26 cellular contexts compared by ENCODE assay signal in the genomic region with DNA sequence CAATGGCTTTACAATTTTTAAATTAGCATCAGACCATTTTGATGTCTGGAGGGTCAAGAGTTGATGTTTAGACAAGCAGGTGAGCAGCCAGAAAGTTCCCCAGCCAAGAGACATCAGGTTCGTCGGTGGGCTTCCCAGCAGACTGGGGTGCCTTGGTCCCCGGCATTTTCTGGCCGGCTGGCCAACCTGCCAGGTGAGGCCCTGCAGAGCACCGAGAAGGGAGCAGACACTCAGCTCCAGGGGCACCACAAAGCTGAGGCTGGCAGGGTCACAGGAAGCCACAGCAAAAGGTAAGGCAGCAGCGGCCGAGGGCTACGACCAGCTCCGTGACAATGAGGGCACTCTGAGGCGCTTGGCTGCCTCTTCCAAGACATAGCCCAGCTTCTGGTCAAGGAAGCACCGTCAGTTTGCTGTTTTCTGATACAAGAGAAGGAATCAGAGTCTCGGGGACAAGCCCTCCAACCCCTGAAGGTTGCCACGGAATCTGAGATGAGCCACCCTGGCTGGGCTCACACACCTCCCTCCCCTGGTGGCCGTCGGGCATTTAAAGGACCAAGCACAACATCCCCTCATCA.
"Had no signal": no experiment of that assay in that cellular context is flagged by ENCODE, and none has a peak within 500 bp of the region (broad histone marks: within the 10 kb centered on the region; RNA-seq: fewer than 3 reads in every experiment).

No MANE protein-coding gene starts in this region.

- H3K4me3 ChIP-seq: left lung, lower lobe of right lung, ovary, sigmoid colon, spleen, transverse colon, upper lobe of right lung had no signal

- H3K36me3 ChIP-seq: left lung, lower lobe of right lung, neutrophil, ovary, sigmoid colon, spleen, transverse colon, upper lobe of right lung had no signal

- H3K4me1 ChIP-seq: left lung, lower lobe of right lung, sigmoid colon, spleen, transverse colon, upper lobe of right lung had no signal

- H3K27me3 ChIP-seq: left lung, neutrophil, ovary, sigmoid colon, spleen, transverse colon, upper lobe of right lung had no signal

- H3K9me3 ChIP-seq: left lung, lower lobe of right lung, neutrophil, ovary, sigmoid colon, spleen, transverse colon, upper lobe of right lung had no signal

- H3K27ac Mint-ChIP-seq: nephron; progenitor cell of endocrine pancreas; stimulated activated effector memory CD8-positive, alpha-beta T cell treated with anti-CD3 and anti-CD28 coated beads, Interleukin-12 subunit alpha, Interleukin-12 subunit beta, amount 100 ng/mL, for 72 hours; stimulated activated naive CD8-positive, alpha-beta T cell treated with anti-CD3 and anti-CD28 coated beads, Interleukin-15, Interleukin-2, amounts not matched to agents 100 ng/mL and 50 ng/mL, for 24 hours had no signal

- H3K4me1 Mint-ChIP-seq: naive thymus-derived CD8-positive, alpha-beta T cell; nephron; neural crest cell; stimulated activated effector memory CD8-positive, alpha-beta T cell treated with anti-CD3 and anti-CD28 coated beads, Interleukin-12 subunit alpha, Interleukin-12 subunit beta, amount 100 ng/mL, for 72 hours had no signal

- H3K9me3 Mint-ChIP-seq: nephron; neural crest cell; stimulated activated effector memory CD8-positive, alpha-beta T cell treated with anti-CD3 and anti-CD28 coated beads, Interleukin-12 subunit alpha, Interleukin-12 subunit beta, amount 100 ng/mL, for 72 hours; stimulated activated naive CD8-positive, alpha-beta T cell treated with anti-CD3 and anti-CD28 coated beads, Interleukin-15, Interleukin-2, amounts not matched to agents 100 ng/mL and 50 ng/mL, for 24 hours had no signal

- DNase-seq: hippocampal formation; kidney; left colon; left lung; lower lobe of right lung; mammary epithelial cell; mesenchymal stem cell; naive thymus-derived CD8-positive, alpha-beta T cell; occipital lobe; ovary; retina; right cardiac atrium; sigmoid colon; small intestine; spleen; stimulated activated CD4-positive, alpha-beta T cell treated with anti-CD3 and anti-CD28 coated beads, Interleukin-4, amount 100 ng/mL, for 24 hours; stimulated activated naive CD4-positive, alpha-beta T cell; substantia nigra; transverse colon; upper lobe of right lung had no signal

- H3K4me3 Mint-ChIP-seq: naive thymus-derived CD8-positive, alpha-beta T cell; nephron; neural crest cell; stimulated activated effector memory CD8-positive, alpha-beta T cell treated with anti-CD3 and anti-CD28 coated beads, Interleukin-12 subunit alpha, Interleukin-12 subunit beta, amount 100 ng/mL, for 72 hours; stimulated activated naive CD8-positive, alpha-beta T cell treated with anti-CD3 and anti-CD28 coated beads, Interleukin-15, Interleukin-2, amounts not matched to agents 100 ng/mL and 50 ng/mL, for 24 hours had no signal

- H3K27me3 Mint-ChIP-seq: progenitor cell of endocrine pancreas had no signal

- H3K27ac ChIP-seq: left lung, lower lobe of right lung, neutrophil, ovary, sigmoid colon, spleen, transverse colon, upper lobe of right lung had no signal

- H3K36me3 Mint-ChIP-seq: stimulated activated effector memory CD8-positive, alpha-beta T cell treated with anti-CD3 and anti-CD28 coated beads, Interleukin-12 subunit alpha, Interleukin-12 subunit beta, amount 100 ng/mL, for 72 hours had no signal
